In genomic region chr6:64479134-64479533, GRCh38 we compare ENCODE assay signal across 32 cellular contexts.
"Had no signal": no experiment of that assay in that cellular context is flagged by ENCODE, and none has a peak within 500 bp of the region (broad histone marks: within the 10 kb centered on the region; RNA-seq: fewer than 3 reads in every experiment).

No MANE protein-coding gene starts in this region.

- H3K4me2 ChIP-seq: smooth muscle cell had no signal

- H3K4me1 ChIP-seq: parathyroid adenoma, psoas muscle, spleen, suprapubic skin, testis, tibial artery, upper lobe of right lung, uterus had no signal

- H2AFZ ChIP-seq: parathyroid adenoma had no signal

- H3K27me3 ChIP-seq: spleen, suprapubic skin, testis, tibial artery, transverse colon, upper lobe of right lung, uterus had no signal

- H3K9ac ChIP-seq: parathyroid adenoma had no signal

- H3K4me3 Mint-ChIP-seq: naive thymus-derived CD8-positive, alpha-beta T cell; natural killer cell treated with Interleukin-12 subunit alpha and Interleukin-12 subunit beta and Interleukin-15 and Interleukin-18, amount 100 ng/mL, for 72 hours; nephron progenitor cell; neural crest cell; stimulated activated memory B cell treated with anti-CD40 and anti-IgM and Interleukin-4, amounts not matched to agents 10 μg/mL and 1 μg/mL and 100 μg/mL, for 72 hours; stimulated activated naive CD8-positive, alpha-beta T cell treated with anti-CD3 and anti-CD28 coated beads, Interleukin-15, amount 100 ng/mL, for 72 hours; type B pancreatic cell had no signal

- H3K9me3 ChIP-seq: ovary, psoas muscle, spleen, suprapubic skin, testis, tibial artery, transverse colon, upper lobe of right lung, uterus had no signal

- H3K36me3 ChIP-seq: ovary, spleen, suprapubic skin, tibial artery, transverse colon, upper lobe of right lung, uterus had no signal

- H3K4me1 Mint-ChIP-seq: naive thymus-derived CD8-positive, alpha-beta T cell; neural crest cell; stimulated activated memory B cell treated with anti-CD40 and anti-IgM and Interleukin-4, amounts not matched to agents 10 μg/mL and 1 μg/mL and 100 μg/mL, for 72 hours; stimulated activated naive CD8-positive, alpha-beta T cell treated with anti-CD3 and anti-CD28 coated beads, Interleukin-15, amount 100 ng/mL, for 72 hours had no signal

- H3K27ac Mint-ChIP-seq: naive thymus-derived CD8-positive, alpha-beta T cell; natural killer cell treated with Interleukin-12 subunit alpha and Interleukin-12 subunit beta and Interleukin-15 and Interleukin-18, amount 100 ng/mL, for 72 hours; nephron progenitor cell; progenitor cell of endocrine pancreas; stimulated activated memory B cell treated with anti-CD40 and anti-IgM and Interleukin-4, amounts not matched to agents 10 μg/mL and 1 μg/mL and 100 μg/mL, for 72 hours; stimulated activated naive CD8-positive, alpha-beta T cell treated with anti-CD3 and anti-CD28 coated beads, Interleukin-15, amount 100 ng/mL, for 72 hours; type B pancreatic cell had no signal

- H3K9me3 Mint-ChIP-seq: nephron progenitor cell; neural crest cell; stimulated activated memory B cell treated with anti-CD40 and anti-IgM and Interleukin-4, amounts not matched to agents 10 μg/mL and 1 μg/mL and 100 μg/mL, for 72 hours; stimulated activated naive CD8-positive, alpha-beta T cell treated with anti-CD3 and anti-CD28 coated beads, Interleukin-15, amount 100 ng/mL, for 72 hours; type B pancreatic cell had no signal

- H3K27me3 Mint-ChIP-seq: naive thymus-derived CD8-positive, alpha-beta T cell; natural killer cell treated with Interleukin-12 subunit alpha and Interleukin-12 subunit beta and Interleukin-15 and Interleukin-18, amount 100 ng/mL, for 72 hours; stimulated activated memory B cell treated with anti-CD40 and anti-IgM and Interleukin-4, amounts not matched to agents 10 μg/mL and 1 μg/mL and 100 μg/mL, for 72 hours; stimulated activated naive CD8-positive, alpha-beta T cell treated with anti-CD3 and anti-CD28 coated beads, Interleukin-15, amount 100 ng/mL, for 72 hours; type B pancreatic cell had no signal

- DNase-seq: naive thymus-derived CD8-positive, alpha-beta T cell; nephron progenitor cell; occipital lobe; ovary; posterior cingulate gyrus; psoas muscle; right cardiac atrium; spleen; stimulated activated CD4-positive, alpha-beta T cell treated with anti-CD3 and anti-CD28 coated beads, Interleukin-12 subunit alpha, Interleukin-12 subunit beta, amount 100 ng/mL, for 4 hours; stimulated activated CD4-positive, alpha-beta T cell treated with anti-CD3 and anti-CD28 coated beads, Interleukin-1b, Interleukin-23, amount 100 ng/mL, for 48 hours; stimulated activated CD4-positive, alpha-beta T cell treated with anti-CD3 and anti-CD28 coated beads, Interleukin-4, amount 100 ng/mL, for 1 hour; stimulated activated CD4-positive, alpha-beta T cell treated with anti-CD3 and anti-CD28 coated beads, Interleukin-4, amount 100 ng/mL, for 4 hours; stimulated activated CD8-positive, alpha-beta memory T cell treated with anti-CD3 and anti-CD28 coated beads, Interleukin-4, amount 100 ng/mL, for 48 hours; stimulated activated naive CD4-positive, alpha-beta T cell; stimulated activated naive CD8-positive, alpha-beta T cell treated with anti-CD3 and anti-CD28 coated beads, Interleukin-15, amount 100 ng/mL, for 72 hours; stimulated activated naive CD8-positive, alpha-beta T cell treated with anti-CD3 and anti-CD28 coated beads, Interleukin-15, Interleukin-2, amounts not matched to agents 100 U/mL and 50 U/mL, for 24 hours; substantia nigra; testis; tibial artery; transverse colon; upper lobe of right lung; uterus had no signal

- H3K27ac ChIP-seq: ovary, parathyroid adenoma, psoas muscle, skin epidermis, spleen, suprapubic skin, testis, tibial artery, transverse colon, upper lobe of right lung, uterus had no signal

- H3K4me3 ChIP-seq: ovary, psoas muscle, skin epidermis, smooth muscle cell, spleen, suprapubic skin, testis, tibial artery, transverse colon, upper lobe of right lung, uterus had no signal

- H3K36me3 Mint-ChIP-seq: natural killer cell treated with Interleukin-12 subunit alpha and Interleukin-12 subunit beta and Interleukin-15 and Interleukin-18, amount 100 ng/mL, for 72 hours; stimulated activated memory B cell treated with anti-CD40 and anti-IgM and Interleukin-4, amounts not matched to agents 10 μg/mL and 1 μg/mL and 100 μg/mL, for 72 hours; type B pancreatic cell had no signal

- H3K79me2 ChIP-seq: parathyroid adenoma had no signal

- ATAC-seq: naive thymus-derived CD8-positive, alpha-beta T cell; natural killer cell treated with Interleukin-12 subunit alpha and Interleukin-12 subunit beta and Interleukin-15 and Interleukin-18, amount 100 ng/mL, for 72 hours; psoas muscle; right cardiac atrium; sciatic nerve; stimulated activated memory B cell treated with anti-CD40 and anti-IgM and Interleukin-4, amounts not matched to agents 10 μg/mL and 1 μg/mL and 100 μg/mL, for 72 hours; stimulated activated naive CD8-positive, alpha-beta T cell treated with anti-CD3 and anti-CD28 coated beads, Interleukin-15, amount 100 ng/mL, for 72 hours; stimulated activated naive CD8-positive, alpha-beta T cell treated with anti-CD3 and anti-CD28 coated beads, Interleukin-15, Interleukin-2, amounts not matched to agents 100 U/mL and 50 U/mL, for 24 hours; upper lobe of right lung had no signal
